In genomic region chr6:149273318-149273717, GRCh38 we compare ENCODE assay signal across 8 cellular contexts. TPM values are rescaled to one million over a fixed set of nuclear protein-coding genes. Genes with fewer than 3 reads are reported as not detected.
DNase-seq lines count a peak whose midpoint lies in the region; ATAC-seq, FAIRE-seq and TF ChIP-seq lines count a peak whose summit lies in the region.
"Had no signal": no experiment of that assay in that cellular context is flagged by ENCODE, and none has a peak within 500 bp of the region (broad histone marks: within the 10 kb centered on the region; RNA-seq: fewer than 3 reads in every experiment).

No MANE protein-coding gene starts in this region.

- intact Hi-C loops in activated T-helper 2 cell treated with anti-CD3 and anti-CD28 coated beads, Interferon-gamma antibody, Interleukin-2, Interleukin-4, amounts not matched to agents 10 μg/mL and 5 μg/mL and 100 μg/mL, durations not matched to agents 14 hours and 24 hours and 36 hours (cut with micrococcal nuclease): loop anchor here (2.0 kb wide), 1 partner anchor 43 kb away; the partner anchor contains the start of gene TAB2

- peaks cover 0 to 1% (median 0%) of the 10 kb centered on the region in 3 donors for H3K9me3 Mint-ChIP-seq in IgD-negative memory B cell
- H3K9me3 Mint-ChIP-seq in activated T-helper 2 cell treated with anti-CD3 and anti-CD28 coated beads, Interferon-gamma antibody, Interleukin-2, Interleukin-4, amounts not matched to agents 10 μg/mL and 5 μg/mL and 100 μg/mL, durations not matched to agents 14 hours and 24 hours and 36 hours: peaks cover 20% of the 10 kb centered on the region

- no peak for DNase-seq in GM12891 (ENCODE audit: insufficient read length, low spot score)
- DNase-seq in activated T-helper 2 cell treated with anti-CD3 and anti-CD28 coated beads, Interferon-gamma antibody, Interleukin-2, Interleukin-4, amounts not matched to agents 10 μg/mL and 5 μg/mL and 100 μg/mL, durations not matched to agents 14 hours and 24 hours and 36 hours (ENCODE audit: low spot score): no peak
- peak; percentile 46 for DNase-seq in putamen (ENCODE audit: low spot score)
- DNase-seq in stimulated activated CD4-positive, alpha-beta T cell treated with anti-CD3 and anti-CD28 coated beads, Interleukin-12 subunit alpha, Interleukin-12 subunit beta, amount 100 ng/mL, for 4 hours: no peak
- DNase-seq in H4 (ENCODE audit: low spot score): no peak
- DNase-seq: NCI-H2107 had no signal

- no peaks in the 10 kb centered on the region for H3K27me3 Mint-ChIP-seq in IgD-negative memory B cell
- no peaks in the 10 kb centered on the region for H3K27me3 Mint-ChIP-seq in activated T-helper 2 cell treated with anti-CD3 and anti-CD28 coated beads, Interferon-gamma antibody, Interleukin-2, Interleukin-4, amounts not matched to agents 10 μg/mL and 5 μg/mL and 100 μg/mL, durations not matched to agents 14 hours and 24 hours and 36 hours (ENCODE audit: low read depth)

- TF ChIP-seq POLR2A in GM12891 (IDR thresholded peaks at IDR 0.05; ENCODE audit: low read depth, low read length): no peak

- no peak for FAIRE-seq in GM12891 (lab: Jason Lieb, UNC)

- peak overlapping the region; percentile 4 to 89 (median 8) for H3K27ac Mint-ChIP-seq in IgD-negative memory B cell
- peak overlapping the region; percentile 21 for H3K27ac Mint-ChIP-seq in activated T-helper 2 cell treated with anti-CD3 and anti-CD28 coated beads, Interferon-gamma antibody, Interleukin-2, Interleukin-4, amounts not matched to agents 10 μg/mL and 5 μg/mL and 100 μg/mL, durations not matched to agents 14 hours and 24 hours and 36 hours

- H3K36me3 Mint-ChIP-seq in IgD-negative memory B cell: peaks cover 3% of the 10 kb centered on the region
- H3K36me3 Mint-ChIP-seq in activated T-helper 2 cell treated with anti-CD3 and anti-CD28 coated beads, Interferon-gamma antibody, Interleukin-2, Interleukin-4, amounts not matched to agents 10 μg/mL and 5 μg/mL and 100 μg/mL, durations not matched to agents 14 hours and 24 hours and 36 hours (ENCODE audit: low read depth): peaks cover 8% of the 10 kb centered on the region

- peaks cover 37 to 40% (median 38%) of the 10 kb centered on the region in 3 donors for H3K4me1 Mint-ChIP-seq in IgD-negative memory B cell
- peaks cover 44% of the 10 kb centered on the region for H3K4me1 Mint-ChIP-seq in activated T-helper 2 cell treated with anti-CD3 and anti-CD28 coated beads, Interferon-gamma antibody, Interleukin-2, Interleukin-4, amounts not matched to agents 10 μg/mL and 5 μg/mL and 100 μg/mL, durations not matched to agents 14 hours and 24 hours and 36 hours (ENCODE audit: low read depth)

- peak overlapping the region in 3 of 4 donors; percentile 28 to 90 (median 43) for H3K4me3 Mint-ChIP-seq in IgD-negative memory B cell
- H3K4me3 Mint-ChIP-seq in activated T-helper 2 cell treated with anti-CD3 and anti-CD28 coated beads, Interferon-gamma antibody, Interleukin-2, Interleukin-4, amounts not matched to agents 10 μg/mL and 5 μg/mL and 100 μg/mL, durations not matched to agents 14 hours and 24 hours and 36 hours (ENCODE audit: low read depth): no peak overlapping the region

- ATAC-seq in HG03342 (IDR thresholded peaks at IDR 0.05; ENCODE audit: unreplicated experiment): no peak

TF ChIP-seq in GM12891, 5 proteins besides CTCF, POLR2A, EP300 and RAD21:
- TF ChIP-seq TAF1 (IDR thresholded peaks at IDR 0.05; ENCODE audit: low read depth, low read length) (no peak), SPI1 (IDR thresholded peaks at IDR 0.05; ENCODE audit: low read depth, low read length) (peak; percentile 86), POLR2AphosphoS5 (IDR thresholded peaks at IDR 0.05; ENCODE audit: low read depth, low read length) (no peak)

RNA-seq across cellular contexts. Expression of gene TAB2, which starts 44.2 kb away (rescaled TPM):
- 17.2 TPM for polyA plus RNA-seq in GM12891 (2012; ENCODE audit: low read depth, missing spikeins)
- polyA plus RNA-seq in IgD-negative memory B cell: 8.1 TPM
- 106 and 110 TPM in 2 replicates for total RNA-seq in activated T-helper 2 cell treated with anti-CD3 and anti-CD28 coated beads, Interferon-gamma antibody, Interleukin-2, Interleukin-4, amounts not matched to agents 10 μg/mL and 5 μg/mL and 100 μg/mL, durations not matched to agents 14 hours and 24 hours and 36 hours
- 15.5 and 16.7 TPM in 2 replicates for total RNA-seq in H4 (2014; rRNA removed; shearing (Covaris generic))
